In the genomic region with DNA sequence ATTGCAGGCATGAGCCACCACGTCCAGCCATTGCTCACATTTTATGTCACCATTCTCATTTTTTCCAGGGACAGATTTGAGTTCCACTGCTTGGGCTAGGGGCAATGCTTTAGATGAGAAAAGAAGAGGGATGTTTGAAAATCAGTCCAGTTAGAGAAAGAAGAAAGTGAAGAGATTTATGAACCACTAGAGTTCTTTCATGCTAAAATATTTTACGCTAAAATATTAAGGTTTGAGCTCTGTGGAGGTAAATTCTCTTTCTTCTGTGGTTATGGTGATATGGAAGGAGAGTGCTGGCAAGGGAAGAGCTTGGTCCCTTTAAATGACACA, we compare ENCODE assay signal across 12 cellular contexts. TPM values are rescaled to one million over a fixed set of nuclear protein-coding genes. Genes with fewer than 3 reads are reported as not detected.
A peak's percentile ranks its signal among the peaks of the same experiment; 100 is the strongest.
DNase-seq lines count a peak whose midpoint lies in the region; ATAC-seq, FAIRE-seq and TF ChIP-seq lines count a peak whose summit lies in the region.
"Had no signal": no experiment of that assay in that cellular context is flagged by ENCODE, and none has a peak within 500 bp of the region (broad histone marks: within the 10 kb centered on the region; RNA-seq: fewer than 3 reads in every experiment).

No MANE protein-coding gene starts in this region.

- dilution Hi-C loops in IMR-90 (cut with HindIII; ENCODE audit: low sequenced_read_pairs, unreplicated experiment) (no loop called here), mammary epithelial cell (cut with HindIII; ENCODE audit: low sequenced_read_pairs) (no loop called here)

- no peak overlapping the region for H3K23ac ChIP-seq in IMR-90 (ENCODE audit: low read depth, low read length)

- no peaks in the 10 kb centered on the region for H3K9me3 ChIP-seq in IMR-90 (ENCODE audit: control insufficient read depth, insufficient read depth, low read length)
- H3K9me3 ChIP-seq in mammary epithelial cell (replicated peaks; ENCODE audit: insufficient read depth, low read length) = no peaks in the 10 kb centered on the region
- H3K9me3 ChIP-seq in liver (ENCODE audit: control insufficient read depth in 4 of 4, low read length in 3 of 4) = no peaks in the 10 kb centered on the region
- H3K9me3 ChIP-seq: HAP-1 had no signal

- H3K36me3 ChIP-seq in IMR-90 (ENCODE audit: control insufficient read depth, insufficient read depth, low read length) (no peaks in the 10 kb centered on the region), mammary epithelial cell (ENCODE audit: insufficient read depth, low read length) (no peaks in the 10 kb centered on the region), liver (ENCODE audit: control insufficient read depth in 4 of 4, insufficient read depth in 3 of 4, low read depth in 1 of 4, low read length in 3 of 4) (no peaks in the 10 kb centered on the region)
- H3K36me3 ChIP-seq: HAP-1 had no signal

- H3K27ac Mint-ChIP-seq in stimulated activated naive B cell treated with anti-CD40 and anti-IgM and Interleukin-4, amounts not matched to agents 10 μg/mL and 1 μg/mL and 100 μg/mL, for 72 hours = no peak overlapping the region
- no peak overlapping the region for H3K27ac Mint-ChIP-seq in HFFc6

- peak overlapping the region; percentile 85 for H2AFZ ChIP-seq in IMR-90 (replicated peaks; ENCODE audit: low read length, poor library complexity)
- peak overlapping the region; percentile 95 for H2AFZ ChIP-seq in mammary epithelial cell (ENCODE audit: low read depth, low read length)

- no TSS peak for BruUV-seq in IMR-90 (replicated peaks; lab: Mats Ljungman, UMichigan)
- BruUV-seq in mammary epithelial cell (replicated peaks; lab: Mats Ljungman, UMichigan) = no TSS peak

- TF ChIP-seq POLR2A in IMR-90 (IDR thresholded peaks at IDR 0.05; ENCODE audit: low read depth, low read length) = no peak

- H3K9me3 Mint-ChIP-seq in stimulated activated naive B cell treated with anti-CD40 and anti-IgM and Interleukin-4, amounts not matched to agents 10 μg/mL and 1 μg/mL and 100 μg/mL, for 72 hours = no peaks in the 10 kb centered on the region
- no peaks in the 10 kb centered on the region for H3K9me3 Mint-ChIP-seq in HFFc6

- no peak overlapping the region for H3K4ac ChIP-seq in IMR-90 (ENCODE audit: low read depth, low read length)

- H3K9ac ChIP-seq in IMR-90 (ENCODE audit: low read depth, low read length) = no peak overlapping the region
- no peak overlapping the region for H3K9ac ChIP-seq in mammary epithelial cell (ENCODE audit: insufficient read depth, low read length)
- no peak overlapping the region for H3K9ac ChIP-seq in liver (ENCODE audit: low read depth in 1 of 2, low read length in 2 of 2)

- TF ChIP-seq CTCF in IMR-90 (conservative IDR thresholded peaks at IDR 0.05; ENCODE audit: low read depth, low read length) (no peak), mammary epithelial cell (conservative IDR thresholded peaks at IDR 0.05 in 1 of 2, IDR thresholded peaks at IDR 0.05 in 1 of 2; ENCODE audit: extremely low read depth in 1 of 2, insufficient read depth in 1 of 2, low read depth in 1 of 2, low read length in 2 of 2) (no peak), liver (IDR thresholded peaks at IDR 0.05; ENCODE audit: low read depth, low read length, missing input control) (no peak), HFFc6 (IDR thresholded peaks at IDR 0.05) (no peak)

- H4K8ac ChIP-seq in IMR-90 (ENCODE audit: low read depth in 2 of 2, low read length in 2 of 2) = no peak overlapping the region

- H2AK9ac ChIP-seq in IMR-90 (replicated peaks; ENCODE audit: low read depth, low read length, poor library complexity) = no peak overlapping the region

- CTCF ChIA-PET in IMR-90 (lab: Yijun Ruan, JAX) (interaction anchor here (1.0 kb wide), 1 partner anchor 16 kb away, joined by 12 read pairs; no protein-coding TSS in a partner anchor), mammary epithelial cell (lab: Charles Lee; ENCODE audit: low non-redundant PET) (no interaction called here)

- H3K56ac ChIP-seq in IMR-90 (ENCODE audit: extremely low read depth, insufficient read depth, low read length) = no peak overlapping the region

- no peak overlapping the region for H2BK20ac ChIP-seq in IMR-90 (ENCODE audit: low read depth, low read length)

- WGBS in IMR-90 (ENCODE audit: extremely low coverage in 2 of 2, insufficient read length in 1 of 2), 2 experiments = 100% methylated on average over 1 of the region's 2 CpGs; no CpG with 5 or more reads in 1 of the 2 experiments
- 27% methylated on average over 2 of the region's 2 CpGs for WGBS in mammary epithelial cell (ENCODE audit: low coverage, missing lambda C conversion rate)
- whole genome bisulfite sequencing in liver = 78% methylated on average over 2 of the region's 2 CpGs

- H3K9me1 ChIP-seq in IMR-90 (ENCODE audit: insufficient read depth, low read length) = 0 out of 2 replicates have a peak, but pooled peaks cover 4% of the 10 kb centered on the region

- peak overlapping the region; percentile 68 to 77 for H3K4me3 Mint-ChIP-seq in stimulated activated naive B cell treated with anti-CD40 and anti-IgM and Interleukin-4, amounts not matched to agents 10 μg/mL and 1 μg/mL and 100 μg/mL, for 72 hours
- H3K4me3 Mint-ChIP-seq in HFFc6 = no peak overlapping the region

- no peak for DNase-seq in IMR-90
- no peak for DNase-seq in mammary epithelial cell
- no peak for DNase-seq in stimulated activated naive B cell treated with anti-CD40 and anti-IgM and Interleukin-4, amounts not matched to agents 10 μg/mL and 1 μg/mL and 100 μg/mL, for 72 hours
- DNase-seq in HFFc6 = no peak
- no peak for DNase-seq in frontal cortex (ENCODE audit: low spot score in 2 of 2)
- DNase-seq in inferior parietal cortex (ENCODE audit: extremely low spot score) = no peak
- DNase-seq: activated CD4-positive, alpha-beta T cell treated with anti-CD3 and anti-CD28 coated beads for 1 hour; NCI-H1417 treated with DMSO at 0.1 percent for 48 hours; stimulated activated CD4-positive, alpha-beta T cell treated with anti-CD3 and anti-CD28 coated beads, Interleukin-4, amount 100 ng/mL, for 24 hours had no signal

- no peak overlapping the region for H4K5ac ChIP-seq in IMR-90 (ENCODE audit: low read depth, low read length)

- no peak for TF ChIP-seq RAD21 in IMR-90 (IDR thresholded peaks at IDR 0.05; ENCODE audit: low read length)
- no peak for TF ChIP-seq RAD21 in liver (IDR thresholded peaks at IDR 0.05)

- no peak overlapping the region for H4K91ac ChIP-seq in IMR-90 (ENCODE audit: insufficient read depth, low read depth, low read length)

- no peak overlapping the region for H3K18ac ChIP-seq in IMR-90 (ENCODE audit: low read depth, low read length)

- H3K36me3 Mint-ChIP-seq in stimulated activated naive B cell treated with anti-CD40 and anti-IgM and Interleukin-4, amounts not matched to agents 10 μg/mL and 1 μg/mL and 100 μg/mL, for 72 hours = no peaks in the 10 kb centered on the region
- H3K36me3 Mint-ChIP-seq in HFFc6 (ENCODE audit: low read depth) = no peaks in the 10 kb centered on the region; the same call in 1 of the 2 replicates

- no peaks in the 10 kb centered on the region for H3K79me2 ChIP-seq in mammary epithelial cell (ENCODE audit: insufficient read depth, low read length)

- H3K27ac ChIP-seq in IMR-90 (ENCODE audit: insufficient read depth, low read length) = no peak overlapping the region
- H3K27ac ChIP-seq in mammary epithelial cell (ENCODE audit: insufficient read depth, low read depth, low read length) = no peak overlapping the region
- peak overlapping the region in 1 of 2 donors; percentile 4 for H3K27ac ChIP-seq in liver (ENCODE audit: low read depth in 1 of 2, low read length in 2 of 2)

- H2AK5ac ChIP-seq in IMR-90 (ENCODE audit: low read depth, low read length) = 0 out of 2 replicates have a peak overlapping the region, but pooled peaks have one; percentile 49

- no peaks in the 10 kb centered on the region for H3K4me1 ChIP-seq in IMR-90 (ENCODE audit: control insufficient read depth, insufficient read depth, low read length)
- peaks cover 4% of the 10 kb centered on the region for H3K4me1 ChIP-seq in mammary epithelial cell (ENCODE audit: insufficient read depth, low read length)
- peaks cover 0 to 23% (median 7%) of the 10 kb centered on the region in 4 donors for H3K4me1 ChIP-seq in liver (ENCODE audit: control insufficient read depth in 4 of 4, insufficient read depth in 4 of 4, low read length in 3 of 4)

- no peak for FAIRE-seq in frontal cortex (lab: Jason Lieb, UNC)

- intact Hi-C loops in IMR-90 (cut with micrococcal nuclease) = no loop called here
- intact Hi-C loops in mammary epithelial cell (cut with micrococcal nuclease) = no loop called here

- H3K4me1 Mint-ChIP-seq in stimulated activated naive B cell treated with anti-CD40 and anti-IgM and Interleukin-4, amounts not matched to agents 10 μg/mL and 1 μg/mL and 100 μg/mL, for 72 hours = peaks cover 7 to 12% of the 10 kb centered on the region in 2 donors
- peaks cover 11% of the 10 kb centered on the region for H3K4me1 Mint-ChIP-seq in HFFc6 (ENCODE audit: low read depth)

- no peak for ATAC-seq in IMR-90 (ENCODE audit: low read depth)
- no peak for ATAC-seq in stimulated activated naive B cell treated with anti-CD40 and anti-IgM and Interleukin-4, amounts not matched to agents 10 μg/mL and 1 μg/mL and 100 μg/mL, for 72 hours (replicated peaks)
- no peak for ATAC-seq in GM19023 (IDR thresholded peaks at IDR 0.05; ENCODE audit: unreplicated experiment)

- no peak overlapping the region; the same call in 1 of the 2 replicates for H3K14ac ChIP-seq in IMR-90 (replicated peaks; ENCODE audit: low read depth, low read length)

- no peak overlapping the region for H3K4me3 ChIP-seq in IMR-90 (ENCODE audit: insufficient read depth, low read depth, low read length)
- peak overlapping the region in 2 of 3 experiments; percentile 22 to 45 for H3K4me3 ChIP-seq in mammary epithelial cell (replicated peaks in 1 of 3; ENCODE audit: insufficient read depth in 1 of 3, low read depth in 2 of 3, low read length in 3 of 3)
- H3K4me3 ChIP-seq in liver (ENCODE audit: low read depth in 1 of 3, low read length in 3 of 3) = peak overlapping the region; percentile 41 to 77 (median 65)
- H3K4me3 ChIP-seq: HAP-1 had no signal

- peaks cover 0 to 6% of the 10 kb centered on the region in 2 donors for H3K27me3 Mint-ChIP-seq in stimulated activated naive B cell treated with anti-CD40 and anti-IgM and Interleukin-4, amounts not matched to agents 10 μg/mL and 1 μg/mL and 100 μg/mL, for 72 hours
- H3K27me3 Mint-ChIP-seq in HFFc6 (ENCODE audit: insufficient read depth) = no peaks in the 10 kb centered on the region

- no peak overlapping the region for H2BK15ac ChIP-seq in IMR-90 (ENCODE audit: low read depth, low read length)

- no peaks in the 10 kb centered on the region for H3K79me1 ChIP-seq in IMR-90 (ENCODE audit: low read depth in 1 of 2, low read length in 2 of 2)

- H2BK5ac ChIP-seq in IMR-90 (ENCODE audit: low read depth, low read length, poor library complexity, severe bottlenecking) = no peak overlapping the region

- in situ Hi-C loops in IMR-90 (cut with MboI; ENCODE audit: low sequenced_read_pairs) (no loop called here), mammary epithelial cell (cut with MboI; ENCODE audit: low sequenced_read_pairs in 2 of 2) (no loop called here)

- H2BK120ac ChIP-seq in IMR-90 (ENCODE audit: low read depth, low read length) = no peak overlapping the region

- H4K20me1 ChIP-seq in IMR-90 (ENCODE audit: insufficient read depth, low read length) (no peaks in the 10 kb centered on the region), mammary epithelial cell (ENCODE audit: insufficient read depth, low read length) (no peaks in the 10 kb centered on the region)

- H3K27me3 ChIP-seq in IMR-90 (ENCODE audit: control insufficient read depth, insufficient read depth, low read length) (no peaks in the 10 kb centered on the region), mammary epithelial cell (ENCODE audit: insufficient read depth, low read length) (no peaks in the 10 kb centered on the region), liver (ENCODE audit: control insufficient read depth in 4 of 4, insufficient read depth in 4 of 4, low read length in 3 of 4) (no peaks in the 10 kb centered on the region)

- H3K4me2 ChIP-seq in IMR-90 (ENCODE audit: low read depth, low read length) = no peak overlapping the region
- H3K4me2 ChIP-seq in mammary epithelial cell (ENCODE audit: insufficient read depth, low read depth, low read length) = peak overlapping the region; percentile 70

- POLR2A ChIA-PET in IMR-90 (lab: Charles Lee; ENCODE audit: unreplicated experiment) = no interaction called here

RNA-seq across cellular contexts. Expression of a gene that starts 21.5 kb away (rescaled TPM):
- total RNA-seq in IMR-90 (2012; rRNA removed) = 151 and 187 TPM in 2 replicates
- 75.1 and 106 TPM in 2 replicates for polyA plus RNA-seq in IMR-90 (2012; rRNA removed)
- 12.7 and 19.1 TPM in 2 replicates for polyA plus RNA-seq in IMR-90 (2012; cell fraction: cytosol; rRNA removed)
- 2.4 and 28.7 TPM in 2 replicates for polyA plus RNA-seq in IMR-90 (2012; cell fraction: nucleus; rRNA removed; ENCODE audit: low replicate concordance)
- total RNA-seq in mammary epithelial cell = 10 to 100 TPM; 30.1 to 34.5 TPM
- polyA plus RNA-seq in mammary epithelial cell = 21.0 TPM
- 82.1 TPM for polyA minus RNA-seq in mammary epithelial cell
- 10 to 100 TPM; 37.2 to 70.2 TPM for total RNA-seq in liver
- polyA plus RNA-seq in liver = 10 to 100 TPM; 55.1 to 76.1 TPM
- 100 to 1,000 TPM; 223 to 307 (median 268) TPM for total RNA-seq in HFFc6 (2021; fragmentation: NEBNext Ultra II Directional; extraction: Animal tissue kit (Norgen Biotek cat#: 25700))
- 43.2 TPM for total RNA-seq in frontal cortex
